15 cellular contexts compared by ENCODE assay signal in the genomic region with DNA sequence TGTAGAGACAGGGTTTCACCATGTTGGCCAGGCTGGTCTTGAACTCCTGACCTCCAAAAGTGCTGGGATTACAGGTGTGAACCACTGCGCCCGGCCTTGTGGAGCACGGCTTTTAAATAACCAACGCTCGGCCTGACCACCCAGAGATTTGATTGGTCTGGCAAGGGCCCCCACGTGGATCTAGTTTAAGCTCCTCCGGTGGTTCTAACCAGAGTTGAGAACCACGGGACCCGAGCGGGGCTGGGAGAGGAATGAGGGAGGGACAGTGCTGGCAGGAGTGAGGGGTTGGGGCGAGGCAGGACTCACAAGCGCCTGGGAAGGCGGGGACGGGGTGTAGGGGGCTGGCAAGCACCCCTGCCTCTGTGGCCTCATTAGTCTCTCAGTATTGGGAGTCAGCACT.
"Had no signal": no experiment of that assay in that cellular context is flagged by ENCODE, and none has a peak within 500 bp of the region (broad histone marks: within the 10 kb centered on the region; RNA-seq: fewer than 3 reads in every experiment).

No MANE protein-coding gene starts in this region.

- DNase-seq: activated CD4-positive, CD25-positive, alpha-beta regulatory T cell treated with anti-CD3 and anti-CD28 coated beads, Interleukin-2, amount 50 U/mL, for 72 hours; activated gamma-delta T cell treated with Interleukin-2 at 50 U/mL for 16 hours; activated T-cell treated with anti-CD3 and anti-CD28 coated beads for 4 hours; adrenal gland; caudate nucleus; effector CD4-positive, alpha-beta T cell; left ventricle myocardium superior; mesendoderm; T-helper 9 cell; thyroid gland had no signal

- H3K4me1 ChIP-seq: adrenal gland, gastroesophageal sphincter, pancreas, thyroid gland had no signal

- H3K27me3 ChIP-seq: pancreas, thyroid gland, vagina had no signal

- H3K27ac ChIP-seq: adrenal gland, coronary artery, epithelial cell of prostate, gastroesophageal sphincter, pancreas, thyroid gland, vagina had no signal

- FAIRE-seq: pancreas had no signal

- H3K9me3 ChIP-seq: adrenal gland, pancreas, thyroid gland had no signal

- H3K4me3 ChIP-seq: adrenal gland, coronary artery, gastroesophageal sphincter, pancreas, thyroid gland, vagina had no signal

- H3K36me3 ChIP-seq: adrenal gland, gastroesophageal sphincter, pancreas, thyroid gland, vagina had no signal

- ATAC-seq: gastroesophageal sphincter, left ventricle myocardium superior, pancreas had no signal
